ENCODE assay signal across 19 cellular contexts in the genomic region with DNA sequence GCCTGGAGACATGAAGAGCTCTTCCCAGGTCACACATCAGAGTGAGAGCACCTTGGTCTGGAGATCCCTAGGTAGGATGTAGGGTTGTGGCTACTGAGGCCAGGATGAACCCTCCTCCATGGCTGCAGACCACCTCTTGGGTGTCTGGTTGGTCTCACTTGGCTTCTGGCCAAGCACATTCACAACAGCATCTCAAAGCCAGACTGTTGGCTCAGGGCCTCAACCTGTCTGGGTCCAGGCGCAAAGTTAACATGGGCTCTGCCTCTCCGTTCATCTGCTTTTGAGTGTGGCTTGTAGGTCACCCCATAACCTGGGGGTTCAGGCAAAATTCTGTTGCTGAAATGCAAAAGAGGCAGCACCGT.
"Had no signal": no experiment of that assay in that cellular context is flagged by ENCODE, and none has a peak within 500 bp of the region (broad histone marks: within the 10 kb centered on the region; RNA-seq: fewer than 3 reads in every experiment).

No MANE protein-coding gene starts in this region.

- H3K9me3 ChIP-seq: ascending aorta, esophagus squamous epithelium, tibial nerve, vagina had no signal

- H3K9me3 Mint-ChIP-seq: activated CD8-positive, alpha-beta T cell treated with anti-CD3 and anti-CD28 coated beads for 36 hours; activated naive CD4-positive, alpha-beta T cell treated with anti-CD3 and anti-CD28 coated beads, Interleukin-2, amount 50 U/mL, for 24 hours; activated T-cell treated with anti-CD3 and anti-CD28 coated beads, Interleukin-2, amount 50 U/mL, for 24 hours; naive thymus-derived CD8-positive, alpha-beta T cell; T-cell had no signal

- H3K27me3 Mint-ChIP-seq: activated naive CD4-positive, alpha-beta T cell treated with anti-CD3 and anti-CD28 coated beads, Interleukin-2, amount 50 U/mL, for 24 hours; activated T-cell treated with anti-CD3 and anti-CD28 coated beads, Interleukin-2, amount 50 U/mL, for 24 hours; T-cell had no signal

- FAIRE-seq: bronchial epithelial cell had no signal

- H3K36me3 ChIP-seq: ascending aorta, esophagus squamous epithelium, tibial nerve, vagina had no signal

- H3K4me1 Mint-ChIP-seq: activated naive CD4-positive, alpha-beta T cell treated with anti-CD3 and anti-CD28 coated beads, Interleukin-2, amount 50 U/mL, for 24 hours; naive thymus-derived CD8-positive, alpha-beta T cell; T-cell had no signal

- DNase-seq: activated CD4-positive, alpha-beta T cell treated with anti-CD3 and anti-CD28 coated beads for 48 hours; activated CD4-positive, CD25-positive, alpha-beta regulatory T cell; activated CD8-positive, alpha-beta T cell treated with anti-CD3 and anti-CD28 coated beads for 36 hours; activated T-cell treated with anti-CD3 and anti-CD28 coated beads, Interleukin-2, amount 50 U/mL, for 24 hours; cerebellar nuclear complex; effector CD8-positive, alpha-beta T cell; esophagus squamous epithelium; left cardiac atrium; naive thymus-derived CD8-positive, alpha-beta T cell; stimulated activated CD4-positive, alpha-beta T cell treated with anti-CD3 and anti-CD28 coated beads, Interleukin-12 subunit alpha, Interleukin-12 subunit beta, amount 100 ng/mL, for 4 hours; stimulated activated CD4-positive, alpha-beta T cell treated with anti-CD3 and anti-CD28 coated beads, Interleukin-1b, Interleukin-23, amount 100 ng/mL, for 48 hours; stimulated activated CD8-positive, alpha-beta memory T cell treated with anti-CD3 and anti-CD28 coated beads, Interleukin-4, amount 100 ng/mL, for 48 hours; stimulated activated naive CD4-positive, alpha-beta T cell; T-cell had no signal

- H3K27ac ChIP-seq: ascending aorta, vagina had no signal

- ATAC-seq: activated CD8-positive, alpha-beta T cell treated with anti-CD3 and anti-CD28 coated beads for 36 hours; left cardiac atrium; naive thymus-derived CD8-positive, alpha-beta T cell; T-cell had no signal

- H3K27ac Mint-ChIP-seq: activated CD8-positive, alpha-beta T cell treated with anti-CD3 and anti-CD28 coated beads for 36 hours; activated naive CD4-positive, alpha-beta T cell treated with anti-CD3 and anti-CD28 coated beads, Interleukin-2, amount 50 U/mL, for 24 hours; activated T-cell treated with anti-CD3 and anti-CD28 coated beads, Interleukin-2, amount 50 U/mL, for 24 hours; naive thymus-derived CD8-positive, alpha-beta T cell; T-cell had no signal

- H3K36me3 Mint-ChIP-seq: activated naive CD4-positive, alpha-beta T cell treated with anti-CD3 and anti-CD28 coated beads, Interleukin-2, amount 50 U/mL, for 24 hours; naive thymus-derived CD8-positive, alpha-beta T cell; T-cell had no signal

- H3K4me3 ChIP-seq: ascending aorta, esophagus squamous epithelium, tibial nerve, vagina had no signal

- H3K4me3 Mint-ChIP-seq: activated CD8-positive, alpha-beta T cell treated with anti-CD3 and anti-CD28 coated beads for 36 hours; activated naive CD4-positive, alpha-beta T cell treated with anti-CD3 and anti-CD28 coated beads, Interleukin-2, amount 50 U/mL, for 24 hours; activated T-cell treated with anti-CD3 and anti-CD28 coated beads, Interleukin-2, amount 50 U/mL, for 24 hours; naive thymus-derived CD8-positive, alpha-beta T cell; T-cell had no signal

- H3K27me3 ChIP-seq: ascending aorta, esophagus squamous epithelium, tibial nerve, vagina had no signal
